In the genomic region with DNA sequence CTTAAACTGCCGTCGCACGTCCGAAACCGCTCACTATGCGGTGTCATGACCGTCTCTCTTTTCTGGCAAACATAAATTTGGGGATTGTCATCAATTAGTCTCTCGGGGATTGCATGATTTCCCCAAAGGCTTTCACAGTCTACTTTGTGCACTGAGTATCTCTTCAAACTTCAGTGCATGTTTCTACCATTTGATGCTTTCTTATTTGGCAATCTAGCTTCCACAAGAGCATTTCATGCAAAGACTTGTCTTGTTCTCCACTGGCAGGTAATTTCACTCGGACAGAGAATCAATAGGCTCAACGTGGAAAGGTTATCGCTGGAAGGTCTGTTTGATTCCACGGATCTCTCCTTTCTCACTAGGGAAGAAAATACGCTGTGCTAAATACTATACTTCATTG, we compare ENCODE assay signal across 5 cellular contexts. TPM values are rescaled to one million over a fixed set of nuclear protein-coding genes. Genes with fewer than 3 reads are reported as not detected.
"Had no signal": no experiment of that assay in that cellular context is flagged by ENCODE, and none has a peak within 500 bp of the region (broad histone marks: within the 10 kb centered on the region; RNA-seq: fewer than 3 reads in every experiment).

No MANE protein-coding gene starts in this region.

RNA-seq across cellular contexts. Expression of a gene that starts 0.8 kb away (rescaled TPM):
- total RNA-seq: HepG2, HT-29, HT1080, IMR-90, K562 had no signal

RNA-seq across cellular contexts. Expression of a gene that starts 5.5 kb away (rescaled TPM):
- total RNA-seq: HepG2, HT-29, HT1080, IMR-90, K562 had no signal

RNA-seq across cellular contexts. Expression of a gene that starts 10.3 kb away (rescaled TPM):
- total RNA-seq: HepG2, HT-29, HT1080, IMR-90, K562 had no signal

RNA-seq across cellular contexts. Expression of a gene that starts 15.0 kb away (rescaled TPM):
- total RNA-seq: HepG2, HT-29, HT1080, IMR-90, K562 had no signal

RNA-seq across cellular contexts. Expression of a gene that starts 19.8 kb away (rescaled TPM):
- total RNA-seq: HepG2, HT-29, HT1080, IMR-90, K562 had no signal
